ENCODE assay signal across 21 cellular contexts in the genomic region with DNA sequence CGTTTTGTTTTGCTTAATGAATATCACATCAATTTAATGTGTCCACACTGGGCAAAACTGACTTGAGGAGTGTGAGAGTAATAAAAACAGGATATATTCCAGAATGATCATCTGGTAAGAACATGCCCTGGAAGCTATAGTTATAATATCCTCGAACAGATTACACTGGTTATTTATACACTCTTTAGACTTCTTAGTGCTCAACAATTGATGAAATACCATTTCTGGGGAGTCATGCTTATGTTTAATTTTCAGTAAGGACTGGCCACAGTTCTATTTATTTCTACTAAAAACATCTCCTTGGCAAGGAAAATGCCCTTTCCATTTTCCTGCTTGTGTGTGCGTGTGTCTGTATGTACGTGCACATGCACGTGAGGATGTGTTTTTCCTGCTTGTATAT.
"Had no signal": no experiment of that assay in that cellular context is flagged by ENCODE, and none has a peak within 500 bp of the region (broad histone marks: within the 10 kb centered on the region; RNA-seq: fewer than 3 reads in every experiment).

No MANE protein-coding gene starts in this region.

- H3K4me1 ChIP-seq: Peyer's patch had no signal

- DNase-seq: activated CD4-positive, alpha-beta T cell treated with anti-CD3 and anti-CD28 coated beads for 48 hours; activated CD4-positive, alpha-beta T cell treated with anti-CD3 and anti-CD28 coated beads, Interleukin-2, amount 50 U/mL, for 4 hours; activated CD4-positive, CD25-positive, alpha-beta regulatory T cell treated with anti-CD3 and anti-CD28 coated beads, Interleukin-2, amount 50 U/mL, for 72 hours; activated CD8-positive, alpha-beta memory T cell treated with anti-CD3 and anti-CD28 coated beads, Interleukin-2, amount 50 U/mL, for 48 hours; activated CD8-positive, alpha-beta T cell treated with anti-CD3 and anti-CD28 coated beads, Interleukin-2, amount 10 ng/mL, durations not matched to agents 7 days and 5 days; activated effector memory CD4-positive, alpha-beta T cell treated with Interleukin-2 at 50 U/mL for 16 hours; activated naive CD4-positive, alpha-beta T cell; activated T-cell treated with anti-CD3 and anti-CD28 coated beads, Interleukin-2, amount 50 U/mL, for 1 hour; aorta; central memory CD4-positive, alpha-beta T cell; Karpas-422; MM.1S; NCI-H1105; NCI-H1436; NCI-H69; NK-92 treated with Interleukin-12 subunit alpha and Interleukin-12 subunit beta, amount 100 ng/mL, for 24 hours; Peyer's patch had no signal

- H3K36me3 Mint-ChIP-seq: activated naive CD4-positive, alpha-beta T cell treated with anti-CD3 and anti-CD28 coated beads, Interleukin-2, amount 50 U/mL, for 24 hours had no signal

- H3K4me3 ChIP-seq: Peyer's patch, SJSA1 had no signal

- H3K9me3 ChIP-seq: Peyer's patch, SJSA1 had no signal

- H3K27ac ChIP-seq: Peyer's patch, RWPE1, SJSA1 had no signal

- H3K4me3 Mint-ChIP-seq: activated CD8-positive, alpha-beta T cell treated with anti-CD3 and anti-CD28 coated beads, Interleukin-2, amount 10 ng/mL, durations not matched to agents 7 days and 5 days; activated naive CD4-positive, alpha-beta T cell treated with anti-CD3 and anti-CD28 coated beads, Interleukin-2, amount 50 U/mL, for 24 hours; T-helper 1 cell treated with Interleukin-12 subunit alpha and Interleukin-12 subunit beta and Interleukin-4 antibody, amounts not matched to agents 30 μg/mL and 1 μg/mL, for 36 hours had no signal

- H3K27ac Mint-ChIP-seq: activated CD8-positive, alpha-beta T cell treated with anti-CD3 and anti-CD28 coated beads, Interleukin-2, amount 10 ng/mL, durations not matched to agents 7 days and 5 days; activated naive CD4-positive, alpha-beta T cell treated with anti-CD3 and anti-CD28 coated beads, Interleukin-2, amount 50 U/mL, for 24 hours; T-helper 1 cell treated with Interleukin-12 subunit alpha and Interleukin-12 subunit beta and Interleukin-4 antibody, amounts not matched to agents 30 μg/mL and 1 μg/mL, for 36 hours had no signal

- H3K4me1 Mint-ChIP-seq: activated naive CD4-positive, alpha-beta T cell treated with anti-CD3 and anti-CD28 coated beads, Interleukin-2, amount 50 U/mL, for 24 hours had no signal

- H3K27me3 ChIP-seq: Peyer's patch, SJSA1 had no signal

- ATAC-seq: activated CD8-positive, alpha-beta T cell treated with anti-CD3 and anti-CD28 coated beads, Interleukin-2, amount 10 ng/mL, durations not matched to agents 7 days and 5 days had no signal
